ENCODE assay signal across 25 cellular contexts in the genomic region with DNA sequence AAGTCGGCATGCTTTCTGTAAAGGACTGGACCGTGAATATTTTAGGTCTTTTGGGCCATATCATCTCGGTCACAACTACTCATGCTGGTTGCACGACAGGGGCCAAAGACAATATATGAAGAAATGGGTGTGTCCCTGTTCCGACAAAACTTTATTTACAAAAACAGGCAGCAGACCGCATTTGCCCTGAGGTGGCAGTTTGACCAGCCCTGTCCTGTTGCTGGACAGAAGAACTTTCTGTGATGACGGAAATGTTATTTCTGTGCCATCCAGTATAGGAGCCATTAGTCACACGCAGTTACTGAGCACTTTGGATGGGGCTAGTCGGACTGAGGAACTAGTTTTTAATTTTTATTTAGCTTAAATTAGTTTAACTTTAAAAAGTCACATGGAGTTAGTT.
"Had no signal": no experiment of that assay in that cellular context is flagged by ENCODE, and none has a peak within 500 bp of the region (broad histone marks: within the 10 kb centered on the region; RNA-seq: fewer than 3 reads in every experiment).

No MANE protein-coding gene starts in this region.

- H3K27ac ChIP-seq: coronary artery, lower lobe of right lung, prostate gland, right atrium auricular region, skin epidermis, spleen, thoracic aorta, tibial nerve, upper lobe of left lung had no signal

- H3K27ac Mint-ChIP-seq: effector memory CD8-positive, alpha-beta T cell; nephron progenitor cell; stimulated activated memory B cell treated with anti-CD40 and anti-IgM and Interleukin-4, amounts not matched to agents 10 μg/mL and 1 μg/mL and 100 μg/mL, for 72 hours; stimulated activated naive CD8-positive, alpha-beta T cell treated with anti-CD3 and anti-CD28 coated beads, Interleukin-15, Interleukin-2, amounts not matched to agents 100 ng/mL and 50 ng/mL, for 24 hours had no signal

- H3K4me3 Mint-ChIP-seq: effector memory CD8-positive, alpha-beta T cell; immature natural killer cell; naive thymus-derived CD8-positive, alpha-beta T cell; nephron progenitor cell; stimulated activated memory B cell treated with anti-CD40 and anti-IgM and Interleukin-4, amounts not matched to agents 10 μg/mL and 1 μg/mL and 100 μg/mL, for 72 hours; stimulated activated naive CD8-positive, alpha-beta T cell treated with anti-CD3 and anti-CD28 coated beads, Interleukin-15, Interleukin-2, amounts not matched to agents 100 ng/mL and 50 ng/mL, for 24 hours had no signal

- H3K27me3 Mint-ChIP-seq: stimulated activated memory B cell treated with anti-CD40 and anti-IgM and Interleukin-4, amounts not matched to agents 10 μg/mL and 1 μg/mL and 100 μg/mL, for 72 hours; stimulated activated naive CD8-positive, alpha-beta T cell treated with anti-CD3 and anti-CD28 coated beads, Interleukin-15, Interleukin-2, amounts not matched to agents 100 ng/mL and 50 ng/mL, for 24 hours had no signal

- H3K27me3 ChIP-seq: right atrium auricular region, tibial nerve, upper lobe of left lung, vagina had no signal

- H3K9me3 Mint-ChIP-seq: effector memory CD8-positive, alpha-beta T cell; immature natural killer cell; naive thymus-derived CD8-positive, alpha-beta T cell; stimulated activated memory B cell treated with anti-CD40 and anti-IgM and Interleukin-4, amounts not matched to agents 10 μg/mL and 1 μg/mL and 100 μg/mL, for 72 hours; stimulated activated naive CD8-positive, alpha-beta T cell treated with anti-CD3 and anti-CD28 coated beads, Interleukin-15, Interleukin-2, amounts not matched to agents 100 ng/mL and 50 ng/mL, for 24 hours had no signal

- FAIRE-seq: endometrium, frontal cortex had no signal

- H3K36me3 ChIP-seq: lower lobe of right lung, prostate gland, right atrium auricular region, spleen, thoracic aorta, tibial nerve, upper lobe of left lung, vagina had no signal

- H3K9me3 ChIP-seq: lower lobe of right lung, prostate gland, right atrium auricular region, thoracic aorta, upper lobe of left lung, vagina had no signal

- DNase-seq: dermis blood vessel endothelial cell; effector memory CD8-positive, alpha-beta T cell; hypothalamus; immature natural killer cell; islet precursor cell; kidney glomerular epithelial cell; left ventricle myocardium superior; lower lobe of right lung; naive thymus-derived CD8-positive, alpha-beta T cell; nephron progenitor cell; nucleus accumbens; stimulated activated CD4-positive, alpha-beta T cell treated with anti-CD3 and anti-CD28 coated beads, Interleukin-4, amount 100 ng/mL, for 4 hours; upper lobe of left lung had no signal

- H3K4me3 ChIP-seq: coronary artery, lower lobe of right lung, prostate gland, right atrium auricular region, skin epidermis, spleen, thoracic aorta, tibial nerve, upper lobe of left lung had no signal

- H3K4me1 ChIP-seq: lower lobe of right lung, prostate gland, right atrium auricular region, tibial nerve, upper lobe of left lung, vagina had no signal

- H3K36me3 Mint-ChIP-seq: immature natural killer cell; naive thymus-derived CD8-positive, alpha-beta T cell; stimulated activated memory B cell treated with anti-CD40 and anti-IgM and Interleukin-4, amounts not matched to agents 10 μg/mL and 1 μg/mL and 100 μg/mL, for 72 hours had no signal

- ATAC-seq: effector memory CD8-positive, alpha-beta T cell; left ventricle myocardium superior; lower lobe of right lung; naive thymus-derived CD8-positive, alpha-beta T cell; stimulated activated memory B cell treated with anti-CD40 and anti-IgM and Interleukin-4, amounts not matched to agents 10 μg/mL and 1 μg/mL and 100 μg/mL, for 72 hours had no signal
